Comparison of ENCODE assay signal across 25 cellular contexts in the genomic region with DNA sequence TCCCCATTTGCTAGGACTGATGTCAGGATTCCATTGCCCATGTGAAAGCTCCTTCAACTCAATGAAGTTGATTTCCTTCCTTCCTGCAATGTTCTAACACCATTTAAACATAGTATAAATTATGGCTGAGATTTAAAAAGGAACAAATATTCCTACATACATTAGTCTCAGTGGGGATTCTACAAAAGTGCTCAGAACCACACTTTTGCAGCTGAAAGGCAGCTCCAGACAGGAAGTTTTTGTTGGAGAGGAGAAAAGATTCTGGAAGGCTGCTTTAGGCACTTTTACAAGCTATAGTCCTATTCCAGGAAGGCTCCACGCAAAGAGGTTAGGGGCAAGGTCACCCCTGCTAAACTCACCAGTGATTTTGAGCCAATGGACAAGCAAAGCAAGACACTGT.
"Had no signal": no experiment of that assay in that cellular context is flagged by ENCODE, and none has a peak within 500 bp of the region (broad histone marks: within the 10 kb centered on the region; RNA-seq: fewer than 3 reads in every experiment).

No MANE protein-coding gene starts in this region.

- DNase-seq: activated CD4-positive, alpha-beta T cell treated with anti-CD3 and anti-CD28 coated beads for 36 hours; activated CD4-positive, CD25-positive, alpha-beta regulatory T cell; activated CD8-positive, alpha-beta T cell treated with anti-CD3 and anti-CD28 coated beads, Interleukin-2, amount 10 ng/mL, durations not matched to agents 7 days and 5 days; activated naive CD4-positive, alpha-beta T cell; activated T-cell treated with anti-CD3 and anti-CD28 coated beads, Interleukin-2, amount 50 U/mL, for 72 hours; anterior cingulate cortex; body of pancreas; cerebellar nuclear complex; esophagus squamous epithelium; foreskin melanocyte; islet precursor cell; lower lobe of right lung; mesendoderm; natural killer cell; right cardiac atrium; stimulated activated CD4-positive, alpha-beta T cell treated with anti-CD3 and anti-CD28 coated beads, Interleukin-15, amount 100 ng/mL, for 24 hours; stimulated activated CD4-positive, alpha-beta T cell treated with anti-CD3 and anti-CD28 coated beads, Interleukin-2, amount 100 ng/mL, for 24 hours; stimulated activated naive B cell treated with anti-CD40 and anti-IgM and Interleukin-4, amounts not matched to agents 10 μg/mL and 1 μg/mL and 100 μg/mL, for 72 hours; stomach; T-helper 1 cell; tibial artery had no signal

- H3K4me3 ChIP-seq: body of pancreas, coronary artery, esophagus squamous epithelium, lower lobe of right lung, stomach, tibial artery had no signal

- H3K27ac Mint-ChIP-seq: activated CD4-positive, alpha-beta T cell treated with anti-CD3 and anti-CD28 coated beads for 36 hours; activated CD8-positive, alpha-beta memory T cell treated with anti-CD3 and anti-CD28 coated beads, Interleukin-2, amount 10 ng/mL, durations not matched to agents 7 days and 5 days; activated CD8-positive, alpha-beta T cell treated with anti-CD3 and anti-CD28 coated beads, Interleukin-2, amount 10 ng/mL, durations not matched to agents 7 days and 5 days; activated naive CD8-positive, alpha-beta T cell; activated T-cell treated with anti-CD3 and anti-CD28 coated beads, Interleukin-2, amount 50 U/mL, for 72 hours; natural killer cell; stimulated activated naive B cell treated with anti-CD40 and anti-IgM and Interleukin-4, amounts not matched to agents 10 μg/mL and 1 μg/mL and 100 μg/mL, for 72 hours; T-helper 2 cell treated with Interferon-gamma antibody and Interleukin-4, amounts not matched to agents 5 μg/mL and 100 μg/mL, for 36 hours had no signal

- H3K27me3 ChIP-seq: body of pancreas, esophagus squamous epithelium, stomach, tibial artery had no signal

- H3K4me3 Mint-ChIP-seq: activated CD4-positive, alpha-beta T cell treated with anti-CD3 and anti-CD28 coated beads for 36 hours; activated CD8-positive, alpha-beta memory T cell treated with anti-CD3 and anti-CD28 coated beads, Interleukin-2, amount 10 ng/mL, durations not matched to agents 7 days and 5 days; activated CD8-positive, alpha-beta T cell treated with anti-CD3 and anti-CD28 coated beads, Interleukin-2, amount 10 ng/mL, durations not matched to agents 7 days and 5 days; activated naive CD8-positive, alpha-beta T cell; activated T-cell treated with anti-CD3 and anti-CD28 coated beads, Interleukin-2, amount 50 U/mL, for 72 hours; natural killer cell; stimulated activated naive B cell treated with anti-CD40 and anti-IgM and Interleukin-4, amounts not matched to agents 10 μg/mL and 1 μg/mL and 100 μg/mL, for 72 hours; T-helper 2 cell treated with Interferon-gamma antibody and Interleukin-4, amounts not matched to agents 5 μg/mL and 100 μg/mL, for 36 hours had no signal

- H3K27me3 Mint-ChIP-seq: stimulated activated naive B cell treated with anti-CD40 and anti-IgM and Interleukin-4, amounts not matched to agents 10 μg/mL and 1 μg/mL and 100 μg/mL, for 72 hours had no signal

- H3K27ac ChIP-seq: body of pancreas, esophagus squamous epithelium, lower lobe of right lung, stomach, tibial artery had no signal

- H3K9me3 ChIP-seq: body of pancreas, esophagus squamous epithelium, lower lobe of right lung, stomach, tibial artery had no signal

- H3K4me1 ChIP-seq: body of pancreas, esophagus squamous epithelium had no signal

- ATAC-seq: activated CD4-positive, alpha-beta T cell treated with anti-CD3 and anti-CD28 coated beads for 36 hours; activated CD8-positive, alpha-beta memory T cell treated with anti-CD3 and anti-CD28 coated beads, Interleukin-2, amount 10 ng/mL, durations not matched to agents 7 days and 5 days; activated CD8-positive, alpha-beta T cell treated with anti-CD3 and anti-CD28 coated beads, Interleukin-2, amount 10 ng/mL, durations not matched to agents 7 days and 5 days; activated T-cell treated with anti-CD3 and anti-CD28 coated beads, Interleukin-2, amount 50 U/mL, for 72 hours; body of pancreas; lower lobe of right lung; natural killer cell; stimulated activated naive B cell treated with anti-CD40 and anti-IgM and Interleukin-4, amounts not matched to agents 10 μg/mL and 1 μg/mL and 100 μg/mL, for 72 hours had no signal

- H3K36me3 Mint-ChIP-seq: activated CD8-positive, alpha-beta memory T cell treated with anti-CD3 and anti-CD28 coated beads, Interleukin-2, amount 10 ng/mL, durations not matched to agents 7 days and 5 days; activated naive CD8-positive, alpha-beta T cell; natural killer cell; stimulated activated naive B cell treated with anti-CD40 and anti-IgM and Interleukin-4, amounts not matched to agents 10 μg/mL and 1 μg/mL and 100 μg/mL, for 72 hours had no signal

- H3K9me3 Mint-ChIP-seq: activated T-cell treated with anti-CD3 and anti-CD28 coated beads, Interleukin-2, amount 50 U/mL, for 72 hours; natural killer cell; stimulated activated naive B cell treated with anti-CD40 and anti-IgM and Interleukin-4, amounts not matched to agents 10 μg/mL and 1 μg/mL and 100 μg/mL, for 72 hours; T-helper 2 cell treated with Interferon-gamma antibody and Interleukin-4, amounts not matched to agents 5 μg/mL and 100 μg/mL, for 36 hours had no signal
